Comparison of ENCODE assay signal across 9 cellular contexts in genomic region chr15:71448688-71449114, GRCh38.
A peak's percentile ranks its signal among the peaks of the same experiment; 100 is the strongest.
DNase-seq lines count a peak whose midpoint lies in the region; ATAC-seq, FAIRE-seq and TF ChIP-seq lines count a peak whose summit lies in the region.
"Had no signal": no experiment of that assay in that cellular context is flagged by ENCODE, and none has a peak within 500 bp of the region (broad histone marks: within the 10 kb centered on the region; RNA-seq: fewer than 3 reads in every experiment).

No MANE protein-coding gene starts in this region.

- CTCF ChIA-PET in GM12878 (lab: Yijun Ruan, JAX): interaction anchor here (1.0 to 1.5 kb wide), 2 partner anchors 8 to 12 kb away, joined by 5 read pairs; no protein-coding TSS in a partner anchor

- H4K20me1 ChIP-seq in GM12878 (ENCODE audit: control insufficient read depth, insufficient read depth): no peaks in the 10 kb centered on the region

- no peak overlapping the region for H3K4me2 ChIP-seq in GM12878 (ENCODE audit: control insufficient read depth, insufficient read depth)

- peak; percentile 90 for TF ChIP-seq RAD21 in GM12878 (IDR thresholded peaks at IDR 0.05; ENCODE audit: insufficient read depth, low read depth, low read length)

- no peaks in the 10 kb centered on the region for H3K9me3 ChIP-seq in GM12878 (replicated peaks; ENCODE audit: control insufficient read depth, insufficient read depth, low read length)
- H3K9me3 ChIP-seq in thoracic aorta: no peaks in the 10 kb centered on the region

- peak; percentile 6 for DNase-seq in stimulated activated CD4-positive, alpha-beta T cell treated with anti-CD3 and anti-CD28 coated beads, Interleukin-4, amount 100 ng/mL, for 24 hours
- no peak for DNase-seq in stimulated activated CD4-positive, alpha-beta T cell treated with anti-CD3 and anti-CD28 coated beads, Interleukin-1b, Interleukin-23, amount 100 ng/mL, for 48 hours
- DNase-seq in NCI-H2171 treated with DMSO at 0.1 percent for 48 hours (lab: John Stamatoyannopoulos, UW): peak; percentile 64
- DNase-seq in GM12878 (ENCODE audit: low read depth, low spot score): no peak
- peak; percentile 65 for DNase-seq in iPS-NIHi11 (ENCODE audit: low spot score)
- no peak for DNase-seq in thoracic aorta (ENCODE audit: low spot score)
- DNase-seq in activated effector memory CD4-positive, alpha-beta T cell treated with anti-CD3 and anti-CD28 coated beads, Interleukin-2, amount 50 U/mL, for 16 hours: no peak
- DNase-seq: activated naive CD8-positive, alpha-beta T cell treated with anti-CD3 and anti-CD28 coated beads, Interleukin-2, amount 10 ng/mL, durations not matched to agents 7 days and 5 days had no signal

- peak; percentile 70 for FAIRE-seq in GM12878 (lab: Jason Lieb, UNC)

- in situ Hi-C loops in GM12878 (cut with MboI): loop anchor here (25.0 kb wide), 2 partner anchors 336 to 486 kb away; partner anchors contain the start of gene THSD4

- H3K27ac ChIP-seq in GM12878 (ENCODE audit: control insufficient read depth, insufficient read depth) (no peak overlapping the region), thoracic aorta (no peak overlapping the region)

- no peak overlapping the region for H2AFZ ChIP-seq in GM12878 (ENCODE audit: control insufficient read depth, low read depth, low read length)

- peak; percentile 51; the same call in 1 of the 3 replicates for ATAC-seq in GM12878
- ATAC-seq in thoracic aorta (ENCODE audit: insufficient number of reproducible peaks, low FRiP score, low read depth): peak; percentile 5
- ATAC-seq in HG02588 (IDR thresholded peaks at IDR 0.05; ENCODE audit: unreplicated experiment): no peak

- H3K36me3 ChIP-seq in GM12878 (ENCODE audit: control insufficient read depth in 2 of 2, insufficient read depth in 2 of 2, low read length in 1 of 2) (no peaks in the 10 kb centered on the region), thoracic aorta (no peaks in the 10 kb centered on the region)

- no peaks in the 10 kb centered on the region for H3K79me2 ChIP-seq in GM12878 (ENCODE audit: control insufficient read depth, insufficient read depth, low read length)

- intact Hi-C loops in GM12878 (cut with micrococcal nuclease; ENCODE audit: unreplicated experiment): loop anchor here (1.0 to 2.0 kb wide), 3 partner anchors 203 to 352 kb away; no protein-coding TSS in a partner anchor

- no peak overlapping the region for H3K9ac ChIP-seq in GM12878 (ENCODE audit: control insufficient read depth, insufficient read depth, low read length)

- H3K27me3 ChIP-seq in GM12878 (replicated peaks in 1 of 2; ENCODE audit: control insufficient read depth in 2 of 2, insufficient read depth in 2 of 2, low read length in 1 of 2): no peaks in the 10 kb centered on the region; a peak in 1 of 4 replicates
- no peaks in the 10 kb centered on the region for H3K27me3 ChIP-seq in thoracic aorta (replicated peaks; ENCODE audit: insufficient read depth)

- peak; percentile 74 to 93 (median 80) for TF ChIP-seq CTCF in GM12878 (IDR thresholded peaks at IDR 0.05 in 2 of 3, conservative IDR thresholded peaks at IDR 0.05 in 1 of 3; ENCODE audit: control insufficient read depth in 2 of 3, extremely low read depth in 1 of 3, insufficient read depth in 1 of 3, low read depth in 3 of 3, low read length in 3 of 3)
- TF ChIP-seq CTCF in thoracic aorta (IDR thresholded peaks at IDR 0.05): peak; percentile 91

- WGBS in GM12878 (ENCODE audit: insufficient coverage, insufficient replicate concordance, low lambda C conversion rate, missing lambda C conversion rate): 0% methylated on average over 2 of the region's 2 CpGs

- TF ChIP-seq EP300 in GM12878 (IDR thresholded peaks at IDR 0.05; ENCODE audit: borderline replicate concordance in 1 of 2, control insufficient read depth in 1 of 2, low read depth in 2 of 2, low read length in 2 of 2): no peak

- H3K4me3 ChIP-seq in GM12878 (no peak overlapping the region), thoracic aorta (no peak overlapping the region)

- SMC1A ChIA-PET in GM12878 (lab: Charles Lee; ENCODE audit: uncharacterized antibody, unreplicated experiment): no interaction called here

- H3K4me1 ChIP-seq in GM12878 (ENCODE audit: control insufficient read depth, insufficient read depth, low read length): no peaks in the 10 kb centered on the region
- peaks cover 0 to 25% of the 10 kb centered on the region in 2 donors for H3K4me1 ChIP-seq in thoracic aorta (ENCODE audit: control insufficient read depth in 1 of 2, low read depth in 2 of 2)

- no TSS peak for BruUV-seq in GM12878 (replicated peaks; lab: Mats Ljungman, UMichigan)

- no peak for TF ChIP-seq POLR2A in GM12878 (IDR thresholded peaks at IDR 0.05; ENCODE audit: low read depth, low read length)

- RAD21 ChIA-PET in GM12878 (lab: Charles Lee; ENCODE audit: unreplicated experiment): no interaction called here

- POLR2A ChIA-PET in GM12878 (lab: Charles Lee): no interaction called here

TF ChIP-seq in GM12878, 131 proteins besides CTCF, POLR2A, EP300 and RAD21 (continues in another document):
- TF ChIP-seq ZNF217 (IDR thresholded peaks at IDR 0.05) (no peak), ATF7 (IDR thresholded peaks at IDR 0.05; ENCODE audit: low read depth) (no peak), BCLAF1 (IDR thresholded peaks at IDR 0.05) (no peak), SMC3 (IDR thresholded peaks at IDR 0.05; ENCODE audit: borderline replicate concordance, low read length) (peak; percentile 75; the same call in 1 of the 2 replicates), SIX5 (IDR thresholded peaks at IDR 0.05; ENCODE audit: low read depth, low read length, severe bottlenecking) (peak; percentile 24), GATAD2B (conservative IDR thresholded peaks at IDR 0.05; ENCODE audit: low read depth) (no peak), USF2 (IDR thresholded peaks at IDR 0.05; ENCODE audit: borderline replicate concordance, low read depth, low read length) (no peak), MAX (IDR thresholded peaks at IDR 0.05; ENCODE audit: low read depth, low read length) (no peak), NR2C2 (IDR thresholded peaks at IDR 0.05; ENCODE audit: borderline replicate concordance, control insufficient read depth, insufficient read length, low read depth) (no peak), RBBP5 (conservative IDR thresholded peaks at IDR 0.05) (no peak), SUZ12 (IDR thresholded peaks at IDR 0.05; ENCODE audit: unreplicated experiment) (no peak), RB1 (IDR thresholded peaks at IDR 0.05; ENCODE audit: borderline replicate concordance) (no peak), TBL1XR1 (IDR thresholded peaks at IDR 0.05; ENCODE audit: low read depth, low read length) (no peak), ZBTB33 (IDR thresholded peaks at IDR 0.05) (no peak)

Comparison
In these comparisons a context has a peak if more than half of its experiments do, and no peak if none do; other contexts are left out.
1. DNase-seq: peak in stimulated activated CD4-positive, alpha-beta T cell treated with anti-CD3 and anti-CD28 coated beads, Interleukin-4, amount 100 ng/mL, for 24 hours (single experiment), NCI-H2171 treated with DMSO at 0.1 percent for 48 hours (single experiment) and iPS-NIHi11 (single experiment); none in stimulated activated CD4-positive, alpha-beta T cell treated with anti-CD3 and anti-CD28 coated beads, Interleukin-1b, Interleukin-23, amount 100 ng/mL, for 48 hours (single experiment), GM12878 (single experiment), thoracic aorta (single experiment) and activated effector memory CD4-positive, alpha-beta T cell treated with anti-CD3 and anti-CD28 coated beads, Interleukin-2, amount 50 U/mL, for 16 hours (single experiment).